26 cellular contexts compared by ENCODE assay signal in genomic region chr5:125746936-125747335, GRCh38.
"Had no signal": no experiment of that assay in that cellular context is flagged by ENCODE, and none has a peak within 500 bp of the region (broad histone marks: within the 10 kb centered on the region; RNA-seq: fewer than 3 reads in every experiment).

No MANE protein-coding gene starts in this region.

- DNase-seq: dermis blood vessel endothelial cell; effector memory CD4-positive, alpha-beta T cell; erythroblast; esophagus squamous epithelium; gastrocnemius medialis; heart right ventricle; hippocampal formation; kidney glomerular epithelial cell; left colon; left ventricle myocardium superior; lower lobe of right lung; naive thymus-derived CD4-positive, alpha-beta T cell; nephron progenitor cell; nucleus accumbens; spleen; stimulated activated CD4-positive, alpha-beta T cell treated with anti-CD3 and anti-CD28 coated beads, Interleukin-4, amount 100 ng/mL, for 4 hours; stimulated activated naive B cell treated with anti-CD40 and anti-IgM and Interleukin-4, amounts not matched to agents 10 μg/mL and 1 μg/mL and 100 μg/mL, for 72 hours; transverse colon; upper lobe of right lung; uterus had no signal

- H3K27me3 ChIP-seq: esophagus squamous epithelium, gastrocnemius medialis, heart right ventricle, right atrium auricular region, spleen, suprapubic skin, transverse colon, upper lobe of right lung, uterus had no signal

- H3K27ac ChIP-seq: coronary artery, esophagus squamous epithelium, gastrocnemius medialis, heart right ventricle, lower lobe of right lung, prostate gland, right atrium auricular region, skin epidermis, spleen, suprapubic skin, transverse colon, upper lobe of right lung, uterus had no signal

- H3K9me3 ChIP-seq: esophagus squamous epithelium, prostate gland, right atrium auricular region, suprapubic skin, upper lobe of right lung, uterus had no signal

- H3K4me1 ChIP-seq: esophagus squamous epithelium, gastrocnemius medialis, heart right ventricle, lower lobe of right lung, prostate gland, right atrium auricular region, spleen, suprapubic skin, transverse colon, upper lobe of right lung, uterus had no signal

- ATAC-seq: gastrocnemius medialis; heart right ventricle; left colon; left ventricle myocardium superior; lower lobe of right lung; naive thymus-derived CD4-positive, alpha-beta T cell; sciatic nerve; stimulated activated naive B cell treated with anti-CD40 and anti-IgM and Interleukin-4, amounts not matched to agents 10 μg/mL and 1 μg/mL and 100 μg/mL, for 72 hours; upper lobe of right lung had no signal

- H3K36me3 ChIP-seq: esophagus squamous epithelium, gastrocnemius medialis, heart right ventricle, lower lobe of right lung, prostate gland, right atrium auricular region, spleen, suprapubic skin, transverse colon, upper lobe of right lung, uterus had no signal

- H3K4me3 ChIP-seq: coronary artery, esophagus squamous epithelium, gastrocnemius medialis, heart right ventricle, lower lobe of right lung, prostate gland, right atrium auricular region, skin epidermis, spleen, suprapubic skin, transverse colon, upper lobe of right lung, uterus had no signal
